13 cellular contexts compared by ENCODE assay signal in genomic region chr11:119999220-119999619, GRCh38.
DNase-seq lines count a peak whose midpoint lies in the region; ATAC-seq and TF ChIP-seq lines count a peak whose summit lies in the region.
"Had no signal": no experiment of that assay in that cellular context is flagged by ENCODE, and none has a peak within 500 bp of the region (broad histone marks: within the 10 kb centered on the region; RNA-seq: fewer than 3 reads in every experiment).

No MANE protein-coding gene starts in this region.

- H3K9ac ChIP-seq in SU-DHL-6 (ENCODE audit: low read length) (no peak overlapping the region), mesenchymal stem cell (ENCODE audit: low read length) (no peak overlapping the region)

- H3F3A ChIP-seq in SU-DHL-6 (ENCODE audit: insufficient read depth), result no peaks in the 10 kb centered on the region

- H3K14ac ChIP-seq in mesenchymal stem cell (ENCODE audit: low read length in 2 of 2), result no peak overlapping the region

- H2BK15ac ChIP-seq in mesenchymal stem cell (ENCODE audit: low read depth, poor library complexity, severe bottlenecking), result no peak overlapping the region

- H2BK120ac ChIP-seq in mesenchymal stem cell (ENCODE audit: low read depth, low read length), result no peak overlapping the region

- no peak overlapping the region for H2BK12ac ChIP-seq in mesenchymal stem cell (ENCODE audit: low read length in 2 of 2)

- no peak overlapping the region for H2AFZ ChIP-seq in SU-DHL-6 (ENCODE audit: low read depth, low read length, severe bottlenecking)
- no peak overlapping the region for H2AFZ ChIP-seq in mesenchymal stem cell (ENCODE audit: low read depth, low read length)

- no peak overlapping the region for H3K23ac ChIP-seq in mesenchymal stem cell (ENCODE audit: low read length in 2 of 2)

- H3K4me1 ChIP-seq in mesenchymal stem cell (ENCODE audit: control insufficient read depth, insufficient read depth, low read depth, low read length), result peaks cover 1% of the 10 kb centered on the region

- no peak overlapping the region for H3K4ac ChIP-seq in mesenchymal stem cell (ENCODE audit: low read depth in 1 of 2, low read length in 2 of 2)

- H3K27ac ChIP-seq in SU-DHL-6 (ENCODE audit: low read depth, low read length), result no peak overlapping the region
- no peak overlapping the region for H3K27ac ChIP-seq in mesenchymal stem cell (ENCODE audit: low read length, poor library complexity, severe bottlenecking)

- H3K9me3 ChIP-seq in SU-DHL-6 (ENCODE audit: insufficient read depth, low read length) (no peaks in the 10 kb centered on the region), mesenchymal stem cell (ENCODE audit: control insufficient read depth, low read length) (peaks cover under 1% of the 10 kb centered on the region)
- H3K9me3 ChIP-seq: MG63 had no signal

- peak; percentile 11 for TF ChIP-seq CTCF in SU-DHL-6 (IDR thresholded peaks at IDR 0.05; ENCODE audit: insufficient read depth, low read length, poor library complexity, severe bottlenecking)

- H4K91ac ChIP-seq in mesenchymal stem cell (ENCODE audit: low read length), result no peak overlapping the region

- H3K18ac ChIP-seq in mesenchymal stem cell (ENCODE audit: low read depth in 1 of 2, low read length in 2 of 2), result no peak overlapping the region

- no peaks in the 10 kb centered on the region for H4K20me1 ChIP-seq in SU-DHL-6 (ENCODE audit: low read depth, low read length)

- intact Hi-C loops in left cardiac atrium (cut with DNase I), result no loop called here

- WGBS in mesenchymal stem cell, result 44% methylated on average over 2 of the region's 2 CpGs

- H3K4me3 ChIP-seq in SU-DHL-6 (ENCODE audit: insufficient read depth, low read length, poor library complexity, severe bottlenecking) (no peak overlapping the region), mesenchymal stem cell (ENCODE audit: insufficient read depth in 1 of 2, low read depth in 1 of 2, low read length in 2 of 2) (no peak overlapping the region)
- H3K4me3 ChIP-seq: MG63 had no signal

- H4K8ac ChIP-seq in mesenchymal stem cell (ENCODE audit: low read length), result no peak overlapping the region

- no peaks in the 10 kb centered on the region for H3K79me2 ChIP-seq in SU-DHL-6 (ENCODE audit: insufficient read depth, low read length)

- no peak for ATAC-seq in HG03139 (IDR thresholded peaks at IDR 0.05; ENCODE audit: unreplicated experiment)
- no peak for ATAC-seq in left cardiac atrium

- H2AK5ac ChIP-seq in mesenchymal stem cell (ENCODE audit: low read length, severe bottlenecking), result no peak overlapping the region

- no peaks in the 10 kb centered on the region for H3K9me2 ChIP-seq in SU-DHL-6 (replicated peaks; ENCODE audit: insufficient read depth, low read length)

- no peaks in the 10 kb centered on the region for H3K27me3 ChIP-seq in SU-DHL-6 (ENCODE audit: low read length)
- H3K27me3 ChIP-seq in mesenchymal stem cell (ENCODE audit: control insufficient read depth in 1 of 2, insufficient read depth in 1 of 2, low read length in 2 of 2), result peaks cover 41 to 82% of the 10 kb centered on the region in 2 experiments
- H3K27me3 ChIP-seq: MG63 had no signal

- H3K4me2 ChIP-seq in SU-DHL-6 (ENCODE audit: low read depth, low read length, poor library complexity, severe bottlenecking) (no peak overlapping the region), mesenchymal stem cell (ENCODE audit: low read length, poor library complexity, severe bottlenecking) (no peak overlapping the region)

- H3K79me1 ChIP-seq in mesenchymal stem cell (replicated peaks; ENCODE audit: low read length, poor library complexity, severe bottlenecking), result no peaks in the 10 kb centered on the region

- peak; percentile 3 for DNase-seq in EH (ENCODE audit: low read depth)
- peak; percentile 7 for DNase-seq in LoVo (ENCODE audit: low spot score)
- DNase-seq in mesenchymal stem cell, result peak; percentile 1
- no peak for DNase-seq in putamen (ENCODE audit: low spot score)
- DNase-seq in left cardiac atrium, result no peak
- DNase-seq: activated naive CD4-positive, alpha-beta T cell; central memory CD4-positive, alpha-beta T cell; MG63; NCI-H526 treated with DMSO at 0.1 percent for 48 hours; stimulated activated CD4-positive, alpha-beta T cell treated with anti-CD3 and anti-CD28 coated beads, Interleukin-4, amount 100 ng/mL, for 24 hours; T-helper 2 cell had no signal

- no peak overlapping the region for H2BK5ac ChIP-seq in mesenchymal stem cell (ENCODE audit: low read depth, low read length, poor library complexity, severe bottlenecking)

- no peaks in the 10 kb centered on the region for H3K36me3 ChIP-seq in SU-DHL-6 (ENCODE audit: low read length)
- H3K36me3 ChIP-seq in mesenchymal stem cell (ENCODE audit: control insufficient read depth in 1 of 2, insufficient read depth in 2 of 2, low read depth in 1 of 2, low read length in 2 of 2), result no peaks in the 10 kb centered on the region
- H3K36me3 ChIP-seq: MG63 had no signal

Comparison
In these comparisons a context has a peak if more than half of its experiments do, and no peak if none do; other contexts are left out.
1. DNase-seq: peak in EH (single experiment), LoVo (single experiment) and mesenchymal stem cell (single experiment); none in putamen (single experiment) and left cardiac atrium (single experiment).